ENCODE assay signal across 21 cellular contexts in the genomic region with DNA sequence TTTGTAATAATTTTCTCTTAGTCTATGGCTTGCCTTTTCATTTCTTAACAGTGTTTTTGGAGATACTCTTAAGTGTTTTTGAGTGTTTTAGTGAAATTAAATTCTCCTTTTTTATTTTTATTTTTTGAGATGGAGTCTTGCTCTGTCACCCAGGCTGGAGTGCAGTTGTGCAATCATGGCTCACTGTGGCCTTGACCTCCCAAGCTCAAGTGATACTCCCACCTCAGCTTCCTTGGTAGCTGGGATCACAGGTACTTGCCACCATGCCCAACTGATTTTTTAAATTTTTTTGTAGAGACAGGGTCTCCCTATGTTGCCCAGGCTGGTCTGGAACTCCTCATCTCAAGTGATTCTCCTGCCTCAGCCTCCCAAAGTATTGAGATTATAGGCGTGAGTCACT.
DNase-seq lines count a peak whose midpoint lies in the region; ATAC-seq, FAIRE-seq and TF ChIP-seq lines count a peak whose summit lies in the region.
"Had no signal": no experiment of that assay in that cellular context is flagged by ENCODE, and none has a peak within 500 bp of the region (broad histone marks: within the 10 kb centered on the region; RNA-seq: fewer than 3 reads in every experiment).

No MANE protein-coding gene starts in this region.

- WGBS in HepG2 (ENCODE audit: low lambda C conversion rate): 86% methylated on average over 1 of the region's 1 CpG
- WGBS in right lobe of liver (ENCODE audit: insufficient coverage, low coverage, low lambda C conversion rate, missing lambda C conversion rate): 80% methylated on average over 1 of the region's 1 CpG
- 0% methylated on average over 1 of the region's 1 CpG for WGBS in K562 (ENCODE audit: insufficient coverage, low coverage, missing lambda C conversion rate)
- WGBS in stomach, 5 donors: 79 to 88% (median 82%) methylated on average over 1 of the region's 1 CpG

- in situ Hi-C loops in HepG2 (cut with HindIII; ENCODE audit: extremely low pct_ligation_motif_present, low pct_unique_long_range_greater_than_20kb): no loop called here
- in situ Hi-C loops in K562 (cut with MboI): no loop called here

- ATAC-seq in HepG2: no peak
- ATAC-seq in right lobe of liver: no peak
- ATAC-seq in K562: no peak
- ATAC-seq: A549; CD8-positive, alpha-beta T cell had no signal

- H3K4me3 ChIP-seq in HepG2 (replicated peaks in 1 of 3; ENCODE audit: insufficient read depth in 1 of 3, low read depth in 2 of 3, low read length in 3 of 3): no peak overlapping the region
- no peak overlapping the region for H3K4me3 ChIP-seq in right lobe of liver
- no peak overlapping the region for H3K4me3 ChIP-seq in PC-9
- H3K4me3 ChIP-seq in K562: no peak overlapping the region
- H3K4me3 ChIP-seq in stomach: no peak overlapping the region
- H3K4me3 ChIP-seq: A549; BLaER1 treated with 17β-estradiol and CSF1 and Interleukin-3, amounts not matched to agents 10 nM and 100 nM had no signal

- TF ChIP-seq POLR2A in HepG2 (IDR thresholded peaks at IDR 0.05; ENCODE audit: insufficient read depth in 1 of 2, low read depth in 2 of 2, low read length in 2 of 2) (no peak), right lobe of liver (IDR thresholded peaks at IDR 0.05) (no peak), K562 (conservative IDR thresholded peaks at IDR 0.05) (no peak), stomach (IDR thresholded peaks at IDR 0.05) (no peak)

- intact Hi-C loops in HepG2 (cut with micrococcal nuclease; ENCODE audit: unreplicated experiment) (loop anchor here (10.0 kb wide), 1 partner anchor 166 kb away; no protein-coding TSS in a partner anchor), right lobe of liver (cut with DNase I) (no loop called here), PC-9 (cut with micrococcal nuclease; ENCODE audit: unreplicated experiment) (no loop called here), K562 (cut with micrococcal nuclease) (no loop called here), cardiac septum (cut with DNase I) (no loop called here), stomach (cut with DNase I; ENCODE audit: low total_unique reads) (no loop called here)

- H3K36me3 ChIP-seq in HepG2 (replicated peaks in 1 of 2; ENCODE audit: control insufficient read depth in 1 of 2, insufficient read depth in 2 of 2, low read length in 2 of 2): no peaks in the 10 kb centered on the region
- H3K36me3 ChIP-seq in right lobe of liver: no peaks in the 10 kb centered on the region
- H3K36me3 ChIP-seq in PC-9 (ENCODE audit: low read depth): no peaks in the 10 kb centered on the region
- no peaks in the 10 kb centered on the region for H3K36me3 ChIP-seq in K562 (ENCODE audit: control insufficient read depth, insufficient read depth, low read length)
- H3K36me3 ChIP-seq in stomach: no peaks in the 10 kb centered on the region
- H3K36me3 ChIP-seq: BLaER1 treated with 17β-estradiol and CSF1 and Interleukin-3, amounts not matched to agents 10 nM and 100 nM had no signal

- H3K27ac ChIP-seq in HepG2 (ENCODE audit: extremely low read length, insufficient read depth, low read length) (no peak overlapping the region), right lobe of liver (no peak overlapping the region), PC-9 (0 out of 2 replicates have a peak overlapping the region, but pooled peaks have one; percentile 10), K562 (ENCODE audit: extremely low read depth, low read depth, low read length) (no peak overlapping the region), stomach (no peak overlapping the region)
- H3K27ac ChIP-seq: 22Rv1; A549; BLaER1 treated with 17β-estradiol and CSF1 and Interleukin-3, amounts not matched to agents 10 nM and 100 nM; C4-2B had no signal

- H3K4me2 ChIP-seq in HepG2 (ENCODE audit: low read depth, low read length): no peak overlapping the region
- peak overlapping the region; percentile 36 for H3K4me2 ChIP-seq in PC-9
- no peak overlapping the region for H3K4me2 ChIP-seq in K562 (ENCODE audit: insufficient read depth, low read length)
- H3K4me2 ChIP-seq: A549; BLaER1 treated with 17β-estradiol and CSF1 and Interleukin-3, amounts not matched to agents 10 nM and 100 nM had no signal

- H3K4me1 ChIP-seq in HepG2 (ENCODE audit: insufficient read depth, low read length): peaks cover 19% of the 10 kb centered on the region
- H3K4me1 ChIP-seq in right lobe of liver: peaks cover 0 to 3% (median 0%) of the 10 kb centered on the region in 4 donors
- peaks cover 21% of the 10 kb centered on the region for H3K4me1 ChIP-seq in PC-9 (replicated peaks; ENCODE audit: insufficient read depth)
- no peaks in the 10 kb centered on the region for H3K4me1 ChIP-seq in K562 (replicated peaks in 1 of 2; ENCODE audit: control insufficient read depth in 2 of 2, insufficient read depth in 2 of 2, low read length in 2 of 2)
- H3K4me1 ChIP-seq in stomach: no peaks in the 10 kb centered on the region
- H3K4me1 ChIP-seq: A549; BLaER1 treated with 17β-estradiol and CSF1 and Interleukin-3, amounts not matched to agents 10 nM and 100 nM; Caco-2 had no signal

- H3K9ac ChIP-seq in HepG2 (ENCODE audit: insufficient read depth, low read depth, low read length) (no peak overlapping the region), K562 (ENCODE audit: insufficient read depth in 1 of 2, low read depth in 2 of 2, low read length in 2 of 2) (no peak overlapping the region)
- H3K9ac ChIP-seq: BLaER1 treated with 17β-estradiol and CSF1 and Interleukin-3, amounts not matched to agents 10 nM and 100 nM had no signal

- no peaks in the 10 kb centered on the region for H3K9me1 ChIP-seq in K562 (ENCODE audit: control insufficient read depth, insufficient read depth, low read length)

- CTCF ChIA-PET in HepG2 (lab: Yijun Ruan, JAX; ENCODE audit: low intra/inter-chr PET ratio, low total read pairs): no interaction called here
- CTCF ChIA-PET in PC-9 (lab: Charles Lee): no interaction called here
- CTCF ChIA-PET in K562 (lab: Yijun Ruan, JAX; ENCODE audit: low intra/inter-chr PET ratio): no interaction called here

- peaks cover 4% of the 10 kb centered on the region; the same call in 1 of the 2 replicates for H3K9me2 ChIP-seq in PC-9 (ENCODE audit: insufficient read depth)

- H3K27me3 ChIP-seq in HepG2 (ENCODE audit: control insufficient read depth in 1 of 2, insufficient read depth in 2 of 2, low read length in 2 of 2): no peaks in the 10 kb centered on the region
- no peaks in the 10 kb centered on the region for H3K27me3 ChIP-seq in right lobe of liver
- no peaks in the 10 kb centered on the region for H3K27me3 ChIP-seq in PC-9 (ENCODE audit: insufficient read depth, low read depth)
- H3K27me3 ChIP-seq in K562 (ENCODE audit: control insufficient read depth in 2 of 2, insufficient read depth in 2 of 2, low read length in 2 of 2): no peaks in the 10 kb centered on the region
- no peaks in the 10 kb centered on the region for H3K27me3 ChIP-seq in stomach

- H3K9me3 ChIP-seq in HepG2 (ENCODE audit: low read length) (no peaks in the 10 kb centered on the region), right lobe of liver (no peaks in the 10 kb centered on the region), PC-9 (ENCODE audit: insufficient read depth, low read depth) (no peaks in the 10 kb centered on the region), K562 (replicated peaks; ENCODE audit: control insufficient read depth, insufficient read depth, low read depth, low read length) (no peaks in the 10 kb centered on the region), stomach (peaks cover 0 to 2% (median 0%) of the 10 kb centered on the region in 4 donors)
- H3K9me3 ChIP-seq: A549, Caco-2 had no signal

- no peak overlapping the region for H2AFZ ChIP-seq in HepG2 (ENCODE audit: low read length)
- no peak overlapping the region for H2AFZ ChIP-seq in PC-9
- no peak overlapping the region for H2AFZ ChIP-seq in K562 (ENCODE audit: low read depth, low read length)

- no peak for FAIRE-seq in HepG2 (lab: Jason Lieb, UNC)
- no peak for FAIRE-seq in K562 (lab: Jason Lieb, UNC)
- FAIRE-seq: A549, D721Med, G401.6, GM12891, GM19239 had no signal

- H4K20me1 ChIP-seq in HepG2 (ENCODE audit: insufficient read depth, low read length) (no peaks in the 10 kb centered on the region), PC-9 (ENCODE audit: insufficient read depth) (no peaks in the 10 kb centered on the region), K562 (replicated peaks; ENCODE audit: control insufficient read depth, insufficient read depth, low read length) (no peaks in the 10 kb centered on the region)
- H4K20me1 ChIP-seq: BLaER1 treated with 17β-estradiol and CSF1 and Interleukin-3, amounts not matched to agents 10 nM and 100 nM had no signal

- H3K79me2 ChIP-seq in HepG2 (ENCODE audit: insufficient read depth, low read length): no peaks in the 10 kb centered on the region
- no peaks in the 10 kb centered on the region for H3K79me2 ChIP-seq in PC-9 (ENCODE audit: low read depth)
- H3K79me2 ChIP-seq in K562 (ENCODE audit: control insufficient read depth, insufficient read depth, low read length): no peaks in the 10 kb centered on the region

- no peaks in the 10 kb centered on the region for H3F3A ChIP-seq in PC-9 (ENCODE audit: insufficient read depth, low read depth)

- TF ChIP-seq CTCF in HepG2 (CRISPR knock-in tag; IDR thresholded peaks at IDR 0.05): no peak
- TF ChIP-seq CTCF in right lobe of liver (IDR thresholded peaks at IDR 0.05): no peak
- no peak for TF ChIP-seq CTCF in PC-9 (conservative IDR thresholded peaks at IDR 0.05)
- TF ChIP-seq CTCF in K562 (IDR thresholded peaks at IDR 0.05 in 2 of 3, conservative IDR thresholded peaks at IDR 0.05 in 1 of 3; ENCODE audit: insufficient read depth in 2 of 3, low read depth in 1 of 3, low read length in 3 of 3): no peak
- TF ChIP-seq CTCF in stomach (IDR thresholded peaks at IDR 0.05): no peak

- no peak for TF ChIP-seq EP300 in HepG2 (IDR thresholded peaks at IDR 0.05; ENCODE audit: low read depth in 2 of 2, low read length in 2 of 2)
- TF ChIP-seq EP300 in HepG2 (CRISPR knock-in tag; IDR thresholded peaks at IDR 0.05; ENCODE audit: borderline replicate concordance): no peak
- no peak for TF ChIP-seq EP300 in K562 (IDR thresholded peaks at IDR 0.05; ENCODE audit: low read length)
- TF ChIP-seq EP300 in stomach (IDR thresholded peaks at IDR 0.05): no peak

- POLR2A ChIA-PET in HepG2 (lab: Yijun Ruan, JAX): no interaction called here
- POLR2A ChIA-PET in PC-9 (lab: Charles Lee; ENCODE audit: unreplicated experiment): no interaction called here
- POLR2A ChIA-PET in K562 (lab: Yijun Ruan, JAX): no interaction called here

- BruUV-seq in HepG2 (replicated peaks; lab: Mats Ljungman, UMichigan): no TSS peak
- BruUV-seq in PC-9 (replicated peaks; lab: Mats Ljungman, UMichigan): no TSS peak
- BruUV-seq in K562 (replicated peaks; lab: Mats Ljungman, UMichigan): no TSS peak

- no peak for TF ChIP-seq RAD21 in HepG2 (CRISPR knock-in tag; IDR thresholded peaks at IDR 0.05)
- no peak for TF ChIP-seq RAD21 in K562 (CRISPR knock-in tag; conservative IDR thresholded peaks at IDR 0.05 in 1 of 2, IDR thresholded peaks at IDR 0.05 in 1 of 2)

- DNase-seq in HepG2 (ENCODE audit: low spot score) (no peak), right lobe of liver (no peak), PC-9 (no peak), K562 (ENCODE audit: extremely low read depth in 1 of 4, low spot score in 3 of 4) (no peak), cardiac septum (ENCODE audit: low spot score) (no peak), OCI-M2 (lab: John Stamatoyannopoulos, UW; ENCODE audit: unreplicated experiment) (no peak), stomach (no peak)
- DNase-seq: AML-193; Caco-2; Calu3; CD4-positive, alpha-beta T cell; CD8-positive, alpha-beta T cell; GF-D8 had no signal

TF ChIP-seq in K562, 482 proteins besides CTCF, POLR2A, EP300 and RAD21 (continues in another document):
- 0 out of 2 replicates have a peak, but pooled peaks have one; percentile 20 for TF ChIP-seq CEBPB (tag; IDR thresholded peaks at IDR 0.05)
